Comparison of ENCODE assay signal across 16 cellular contexts in the genomic region with DNA sequence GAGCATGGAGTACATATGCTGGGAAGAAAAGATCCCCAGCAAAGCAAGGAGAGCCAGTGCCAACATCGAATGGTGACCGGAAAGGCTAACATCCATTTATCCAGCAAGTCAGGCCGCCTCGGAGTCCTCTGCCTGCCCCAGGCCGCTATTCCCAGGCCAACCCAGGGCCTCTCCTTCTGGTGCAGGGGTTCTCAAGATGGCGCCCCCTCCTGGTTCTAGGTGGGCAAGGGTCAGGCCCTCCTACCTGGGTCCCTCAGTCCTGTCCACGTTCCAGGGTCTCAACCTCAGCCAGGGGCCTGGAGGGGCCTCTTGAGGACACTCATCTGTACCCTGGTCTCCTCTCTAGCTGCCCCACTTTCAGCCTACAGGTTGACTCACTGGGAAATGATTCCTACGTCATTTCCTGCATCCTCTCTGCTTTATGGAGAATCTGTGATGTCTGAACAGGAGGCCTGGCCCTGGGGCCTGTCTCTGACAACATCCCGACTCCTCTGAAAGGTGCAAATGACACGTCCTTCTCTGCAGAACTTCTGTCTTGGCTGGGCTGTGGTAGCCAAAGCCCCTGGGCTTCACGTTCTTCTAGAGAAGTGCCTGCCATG.
DNase-seq lines count a peak whose midpoint lies in the region; ATAC-seq, FAIRE-seq and TF ChIP-seq lines count a peak whose summit lies in the region.
"Had no signal": no experiment of that assay in that cellular context is flagged by ENCODE, and none has a peak within 500 bp of the region (broad histone marks: within the 10 kb centered on the region; RNA-seq: fewer than 3 reads in every experiment).

No MANE protein-coding gene starts in this region.

- no peaks in the 10 kb centered on the region for H3K9me1 ChIP-seq in keratinocyte (ENCODE audit: control insufficient read depth, extremely low read depth, insufficient read depth, low read length)

- DNase-seq in DND-41 (no peak), H9 (peak; percentile 74), WTC11 (ENCODE audit: low spot score) (peak; percentile 78), keratinocyte (ENCODE audit: low read depth, low spot score) (no peak), AG08396 (ENCODE audit: low spot score) (no peak)
- no peak for DNase-seq in CD8-positive, alpha-beta memory T cell
- DNase-seq in CD4-positive, alpha-beta T cell, result no peak
- DNase-seq: activated T-cell treated with anti-CD3 and anti-CD28 coated beads for 4 hours, Caco-2, GOT3, NCI-H1436 treated with DMSO at 0.1 percent for 48 hours, NCI-H526, SIG-M5 had no signal

- intact Hi-C loops in CD4-positive, alpha-beta T cell (cut with DNase I, micrococcal nuclease), result no loop called here

- no peak overlapping the region for H3T11ph ChIP-seq in H9 (ENCODE audit: low read length)

- H3K79me1 ChIP-seq in H9 (ENCODE audit: insufficient read depth, low read depth, low read length, poor library complexity, severe bottlenecking), result no peaks in the 10 kb centered on the region

- TF ChIP-seq CTCF in DND-41 (IDR thresholded peaks at IDR 0.05; ENCODE audit: borderline replicate concordance, extremely low read depth, low read length, poor library complexity, severe bottlenecking) (peak; percentile 33), H9 (conservative IDR thresholded peaks at IDR 0.05) (peak; percentile 72), WTC11 (IDR thresholded peaks at IDR 0.05) (peak; percentile 53), keratinocyte (optimal IDR thresholded peaks at IDR 0.05 in 1 of 3, IDR thresholded peaks at IDR 0.05 in 1 of 3, conservative IDR thresholded peaks at IDR 0.05 in 1 of 3; ENCODE audit: extremely low read depth in 1 of 3, insufficient read depth in 2 of 3, low read length in 3 of 3) (no peak)
- TF ChIP-seq CTCF in CD4-positive, alpha-beta T cell (IDR thresholded peaks at IDR 0.05), result no peak

- no peak overlapping the region for H3K27ac ChIP-seq in DND-41 (ENCODE audit: low read length)
- no peak overlapping the region for H3K27ac ChIP-seq in H9 (ENCODE audit: insufficient read length, low read depth, low read length)
- H3K27ac ChIP-seq in keratinocyte (ENCODE audit: control insufficient read depth, insufficient read depth, low read length), result peak overlapping the region; percentile 1
- no peak overlapping the region for H3K27ac ChIP-seq in CD8-positive, alpha-beta memory T cell (ENCODE audit: low read depth, low read length)
- no peak overlapping the region for H3K27ac ChIP-seq in CD4-positive, alpha-beta T cell (ENCODE audit: low read depth, low read length)
- H3K27ac ChIP-seq: neutrophil had no signal

- no peak overlapping the region for H3K27ac Mint-ChIP-seq in H9
- H3K27ac Mint-ChIP-seq in WTC11, result no peak overlapping the region
- H3K27ac Mint-ChIP-seq in CD8-positive, alpha-beta memory T cell, result no peak overlapping the region
- no peak overlapping the region for H3K27ac Mint-ChIP-seq in CD4-positive, alpha-beta T cell
- H3K27ac Mint-ChIP-seq: dendritic cell treated with granulocyte-macrophage colony-stimulating factor and Interleukin-4, amounts not matched to agents 40 ng/mL and 50 ng/mL, for 4 days had no signal

- FAIRE-seq in keratinocyte (lab: Jason Lieb, UNC), result no peak
- FAIRE-seq: TTC549 had no signal

- H2AFZ ChIP-seq in DND-41 (ENCODE audit: low read depth, low read length) (no peak overlapping the region), H9 (ENCODE audit: low read length) (no peak overlapping the region), keratinocyte (ENCODE audit: control insufficient read depth, low read length) (peak overlapping the region; percentile 74)

- H3K27me3 Mint-ChIP-seq in H9 (ENCODE audit: low read depth) (no peaks in the 10 kb centered on the region; the same call in 1 of the 2 replicates), WTC11 (ENCODE audit: low read depth) (no peaks in the 10 kb centered on the region; the same call in 1 of the 2 replicates)
- H3K27me3 Mint-ChIP-seq in CD8-positive, alpha-beta memory T cell, result peaks cover 17 to 27% of the 10 kb centered on the region in 2 donors
- peaks cover 10% of the 10 kb centered on the region for H3K27me3 Mint-ChIP-seq in CD4-positive, alpha-beta T cell

- no peak overlapping the region for H3K18ac ChIP-seq in H9 (ENCODE audit: insufficient read length, low read depth, low read length)

- CTCF ChIA-PET in WTC11 (lab: Charles Lee), result interaction anchor here (0.8 to 2.2 kb wide), 7 partner anchors 10 to 123 kb away, joined by 3 to 8 read pairs (median 3); no protein-coding TSS in a partner anchor
- CTCF ChIA-PET in CD8-positive, alpha-beta memory T cell (lab: Charles Lee), result no interaction called here
- CTCF ChIA-PET in CD4-positive, alpha-beta T cell (lab: Charles Lee), result no interaction called here

- H3K14ac ChIP-seq in H9 (ENCODE audit: insufficient read depth, low read length), result no peak overlapping the region

- H3K36me3 ChIP-seq in DND-41 (ENCODE audit: insufficient read depth, low read length) (no peaks in the 10 kb centered on the region), keratinocyte (ENCODE audit: control insufficient read depth in 2 of 2, extremely low read depth in 1 of 2, insufficient read depth in 2 of 2, low read length in 2 of 2) (no peaks in the 10 kb centered on the region)
- no peaks in the 10 kb centered on the region for H3K36me3 ChIP-seq in CD8-positive, alpha-beta memory T cell (ENCODE audit: insufficient read depth, low read length)
- H3K36me3 ChIP-seq: neutrophil had no signal

- no peaks in the 10 kb centered on the region for H3K79me2 ChIP-seq in DND-41 (ENCODE audit: insufficient read depth, low read length)
- H3K79me2 ChIP-seq in H9 (ENCODE audit: insufficient read depth, low read length), result no peaks in the 10 kb centered on the region
- no peaks in the 10 kb centered on the region for H3K79me2 ChIP-seq in keratinocyte (ENCODE audit: control insufficient read depth, insufficient read depth, low read length)

- no peak overlapping the region for H4K8ac ChIP-seq in H9 (replicated peaks; ENCODE audit: insufficient read length, low read depth, low read length)

- no CpG with 5 or more reads among the region's 11 CpGs for WGBS in H9 (ENCODE audit: extremely low coverage, insufficient read length, low lambda C conversion rate)

- no peak overlapping the region for H2AK5ac ChIP-seq in H9 (ENCODE audit: insufficient read length, low read length)

- no peak overlapping the region for H3K4ac ChIP-seq in H9 (ENCODE audit: low read depth, low read length)

- no peak overlapping the region for H2BK120ac ChIP-seq in H9 (ENCODE audit: low read depth, low read length, poor library complexity, severe bottlenecking)

- H4K5ac ChIP-seq in H9 (ENCODE audit: insufficient read length, low read depth, low read length), result no peak overlapping the region

- H3K4me1 ChIP-seq in DND-41 (ENCODE audit: insufficient read depth, low read length), result peaks cover 9% of the 10 kb centered on the region
- no peaks in the 10 kb centered on the region for H3K4me1 ChIP-seq in H9 (ENCODE audit: insufficient read depth, low read length)
- H3K4me1 ChIP-seq in keratinocyte (ENCODE audit: control insufficient read depth, extremely low read depth, insufficient read depth, low read length), result peaks cover 5% of the 10 kb centered on the region
- H3K4me1 ChIP-seq in CD8-positive, alpha-beta memory T cell (ENCODE audit: insufficient read depth, low read length), result no peaks in the 10 kb centered on the region

- H4K20me1 ChIP-seq in DND-41 (ENCODE audit: insufficient read depth, low read length) (no peaks in the 10 kb centered on the region), H9 (ENCODE audit: control insufficient read depth, insufficient read depth, insufficient read length) (no peaks in the 10 kb centered on the region), keratinocyte (ENCODE audit: control insufficient read depth, extremely low read depth, insufficient read depth, low read length) (no peaks in the 10 kb centered on the region)

- H2BK5ac ChIP-seq in H9 (ENCODE audit: insufficient read length, low read length), result no peak overlapping the region

- H3K9ac ChIP-seq in DND-41 (ENCODE audit: low read depth, low read length) (no peak overlapping the region), H9 (ENCODE audit: extremely low read depth, insufficient read length, low read length) (no peak overlapping the region), keratinocyte (ENCODE audit: control insufficient read depth, extremely low read depth, insufficient read depth, low read length) (no peak overlapping the region)

- H3K4me2 ChIP-seq in DND-41 (ENCODE audit: insufficient read depth, low read length), result no peak overlapping the region
- no peak overlapping the region for H3K4me2 ChIP-seq in H9 (ENCODE audit: insufficient read depth, insufficient read length, low read length)
- no peak overlapping the region for H3K4me2 ChIP-seq in keratinocyte (ENCODE audit: control insufficient read depth, extremely low read depth, insufficient read depth, low read depth, low read length)

- H2BK15ac ChIP-seq in H9 (ENCODE audit: low read depth, low read length), result no peak overlapping the region

- H3K4me3 Mint-ChIP-seq in H9 (no peak overlapping the region), WTC11 (no peak overlapping the region)
- no peak overlapping the region for H3K4me3 Mint-ChIP-seq in CD8-positive, alpha-beta memory T cell
- no peak overlapping the region for H3K4me3 Mint-ChIP-seq in CD4-positive, alpha-beta T cell
- H3K4me3 Mint-ChIP-seq: dendritic cell treated with granulocyte-macrophage colony-stimulating factor and Interleukin-4, amounts not matched to agents 40 ng/mL and 50 ng/mL, for 4 days had no signal

- dilution Hi-C loops in keratinocyte (cut with MboI; ENCODE audit: extremely low pct_ligation_motif_present, low sequenced_read_pairs), result no loop called here

- H3K23me2 ChIP-seq in H9 (ENCODE audit: insufficient read length, low read depth, low read length, poor library complexity, severe bottlenecking), result no peaks in the 10 kb centered on the region

- H2BK20ac ChIP-seq in H9 (ENCODE audit: low read depth, low read length, poor library complexity, severe bottlenecking), result no peak overlapping the region

- H3K9me3 ChIP-seq in DND-41 (ENCODE audit: insufficient read depth, low read length, severe bottlenecking) (no peaks in the 10 kb centered on the region), H9 (ENCODE audit: control insufficient read depth, low read depth, low read length) (no peaks in the 10 kb centered on the region), keratinocyte (ENCODE audit: control insufficient read depth, low read depth, low read length) (no peaks in the 10 kb centered on the region)
- H3K9me3 ChIP-seq in CD8-positive, alpha-beta memory T cell (ENCODE audit: low read length), result no peaks in the 10 kb centered on the region
- H3K9me3 ChIP-seq in CD4-positive, alpha-beta T cell (ENCODE audit: control insufficient read depth, low read length), result no peaks in the 10 kb centered on the region
- H3K9me3 ChIP-seq: Caco-2, neutrophil had no signal

- H3K4me3 ChIP-seq in DND-41 (ENCODE audit: low read depth in 1 of 2, low read length in 2 of 2) (no peak overlapping the region), keratinocyte (ENCODE audit: control insufficient read depth in 2 of 3, extremely low read depth in 1 of 3, insufficient read depth in 2 of 3, low read depth in 1 of 3, low read length in 3 of 3) (no peak overlapping the region)
- H3K4me3 ChIP-seq in CD8-positive, alpha-beta memory T cell (ENCODE audit: low read length), result no peak overlapping the region

- no peaks in the 10 kb centered on the region for H3K9me3 Mint-ChIP-seq in H9
- no peaks in the 10 kb centered on the region for H3K9me3 Mint-ChIP-seq in WTC11
- no peaks in the 10 kb centered on the region for H3K9me3 Mint-ChIP-seq in CD8-positive, alpha-beta memory T cell
- no peaks in the 10 kb centered on the region for H3K9me3 Mint-ChIP-seq in CD4-positive, alpha-beta T cell
- H3K9me3 Mint-ChIP-seq: dendritic cell treated with granulocyte-macrophage colony-stimulating factor and Interleukin-4, amounts not matched to agents 40 ng/mL and 50 ng/mL, for 4 days had no signal

- H3K4me1 Mint-ChIP-seq in H9 (peaks cover 15 to 22% of the 10 kb centered on the region in 2 experiments), WTC11 (peaks cover 14% of the 10 kb centered on the region)
- peaks cover 3 to 5% (median 3%) of the 10 kb centered on the region in 3 donors for H3K4me1 Mint-ChIP-seq in CD8-positive, alpha-beta memory T cell
- peaks cover 7% of the 10 kb centered on the region for H3K4me1 Mint-ChIP-seq in CD4-positive, alpha-beta T cell (ENCODE audit: low read depth)

- ATAC-seq in DND-41 (ENCODE audit: insufficient read depth, low read depth), result no peak
- ATAC-seq in WTC11, result peak; percentile 95
- no peak for ATAC-seq in CD4-positive, alpha-beta T cell (ENCODE audit: poor library complexity)

- H3K23ac ChIP-seq in H9 (ENCODE audit: insufficient read length, low read depth, low read length), result no peak overlapping the region

- H2BK12ac ChIP-seq in H9 (ENCODE audit: insufficient read length, low read depth, low read length), result no peak overlapping the region

- H4K91ac ChIP-seq in H9 (ENCODE audit: insufficient read length, low read depth, low read length), result no peak overlapping the region

- POLR2A ChIA-PET in WTC11 (lab: Charles Lee), result interaction anchor here (0.6 kb wide), 1 partner anchor 120 kb away, joined by 3 read pairs; no protein-coding TSS in a partner anchor
- POLR2A ChIA-PET in CD8-positive, alpha-beta memory T cell (lab: Charles Lee), result no interaction called here
- POLR2A ChIA-PET in CD4-positive, alpha-beta T cell (lab: Charles Lee), result no interaction called here

- no peak overlapping the region for H3K56ac ChIP-seq in H9 (ENCODE audit: insufficient read length, low read depth, low read length)

- no peaks in the 10 kb centered on the region for H3K27me3 ChIP-seq in DND-41 (ENCODE audit: insufficient read depth, low read length, poor library complexity)
- no peaks in the 10 kb centered on the region for H3K27me3 ChIP-seq in H9 (ENCODE audit: insufficient read depth, low read length)
- H3K27me3 ChIP-seq in keratinocyte (ENCODE audit: control insufficient read depth, extremely low read depth, insufficient read depth, low read length), result no peaks in the 10 kb centered on the region
- H3K27me3 ChIP-seq in CD8-positive, alpha-beta memory T cell (ENCODE audit: insufficient read depth, low read length, poor library complexity, severe bottlenecking), result peaks cover 3% of the 10 kb centered on the region
- H3K27me3 ChIP-seq in CD4-positive, alpha-beta T cell (ENCODE audit: control insufficient read depth, insufficient read depth, low read length), result no peaks in the 10 kb centered on the region
- H3K27me3 ChIP-seq: neutrophil had no signal

- H3K36me3 Mint-ChIP-seq in H9 (ENCODE audit: insufficient read depth in 1 of 3, low read depth in 3 of 3), result no peaks in the 10 kb centered on the region; a peak in 1 of 7 replicates
- H3K36me3 Mint-ChIP-seq in WTC11, result no peaks in the 10 kb centered on the region
- no peaks in the 10 kb centered on the region for H3K36me3 Mint-ChIP-seq in CD8-positive, alpha-beta memory T cell
- H3K36me3 Mint-ChIP-seq in CD4-positive, alpha-beta T cell (ENCODE audit: low read depth), result no peaks in the 10 kb centered on the region

Comparison
In these comparisons a context has a peak if more than half of its experiments do, and no peak if none do; other contexts are left out.
1. DNase-seq: peak in H9 (single experiment) and WTC11 (single experiment); none in DND-41 (single experiment), keratinocyte (single experiment), CD8-positive, alpha-beta memory T cell (0 of 5), CD4-positive, alpha-beta T cell (0 of 10) and AG08396 (single experiment).
2. CTCF ChIP-seq: peak in DND-41 (single experiment), H9 (single experiment) and WTC11 (single experiment); none in keratinocyte (0 of 3) and CD4-positive, alpha-beta T cell (single experiment).